In genomic region chr6:35919827-35920751, GRCh38 we compare ENCODE assay signal across 1 cellular context.
A peak's percentile ranks its signal among the peaks of the same experiment; 100 is the strongest.
TF ChIP-seq lines count a peak whose summit lies in the region.

No MANE protein-coding gene starts in this region.

TF ChIP-seq in HepG2, 621 proteins besides CTCF, POLR2A, EP300 and RAD21 (continued from another document):
- TF ChIP-seq ZNF704 (CRISPR knock-in tag; IDR thresholded peaks at IDR 0.05; ENCODE audit: borderline replicate concordance) (no peak), ZFP91 (CRISPR knock-in tag; IDR thresholded peaks at IDR 0.05; ENCODE audit: borderline replicate concordance) (no peak), ZEB1 (IDR thresholded peaks at IDR 0.05; ENCODE audit: insufficient replicate concordance, low read depth) (no peak), ZSCAN20 (CRISPR knock-in tag; IDR thresholded peaks at IDR 0.05; ENCODE audit: borderline replicate concordance) (0 out of 2 replicates have a peak, but pooled peaks have one; percentile 64), ZNF605 (CRISPR knock-in tag; IDR thresholded peaks at IDR 0.05) (no peak)
- TF ChIP-seq, protein P1, sequence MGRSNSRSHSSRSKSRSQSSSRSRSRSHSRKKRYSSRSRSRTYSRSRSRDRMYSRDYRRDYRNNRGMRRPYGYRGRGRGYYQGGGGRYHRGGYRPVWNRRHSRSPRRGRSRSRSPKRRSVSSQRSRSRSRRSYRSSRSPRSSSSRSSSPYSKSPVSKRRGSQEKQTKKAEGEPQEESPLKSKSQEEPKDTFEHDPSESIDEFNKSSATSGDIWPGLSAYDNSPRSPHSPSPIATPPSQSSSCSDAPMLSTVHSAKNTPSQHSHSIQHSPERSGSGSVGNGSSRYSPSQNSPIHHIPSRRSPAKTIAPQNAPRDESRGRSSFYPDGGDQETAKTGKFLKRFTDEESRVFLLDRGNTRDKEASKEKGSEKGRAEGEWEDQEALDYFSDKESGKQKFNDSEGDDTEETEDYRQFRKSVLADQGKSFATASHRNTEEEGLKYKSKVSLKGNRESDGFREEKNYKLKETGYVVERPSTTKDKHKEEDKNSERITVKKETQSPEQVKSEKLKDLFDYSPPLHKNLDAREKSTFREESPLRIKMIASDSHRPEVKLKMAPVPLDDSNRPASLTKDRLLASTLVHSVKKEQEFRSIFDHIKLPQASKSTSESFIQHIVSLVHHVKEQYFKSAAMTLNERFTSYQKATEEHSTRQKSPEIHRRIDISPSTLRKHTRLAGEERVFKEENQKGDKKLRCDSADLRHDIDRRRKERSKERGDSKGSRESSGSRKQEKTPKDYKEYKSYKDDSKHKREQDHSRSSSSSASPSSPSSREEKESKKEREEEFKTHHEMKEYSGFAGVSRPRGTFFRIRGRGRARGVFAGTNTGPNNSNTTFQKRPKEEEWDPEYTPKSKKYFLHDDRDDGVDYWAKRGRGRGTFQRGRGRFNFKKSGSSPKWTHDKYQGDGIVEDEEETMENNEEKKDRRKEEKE (IDR thresholded peaks at IDR 0.05): no peak
- TF ChIP-seq, protein P2, sequence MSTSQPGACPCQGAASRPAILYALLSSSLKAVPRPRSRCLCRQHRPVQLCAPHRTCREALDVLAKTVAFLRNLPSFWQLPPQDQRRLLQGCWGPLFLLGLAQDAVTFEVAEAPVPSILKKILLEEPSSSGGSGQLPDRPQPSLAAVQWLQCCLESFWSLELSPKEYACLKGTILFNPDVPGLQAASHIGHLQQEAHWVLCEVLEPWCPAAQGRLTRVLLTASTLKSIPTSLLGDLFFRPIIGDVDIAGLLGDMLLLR (CRISPR knock-in tag; IDR thresholded peaks at IDR 0.05): no peak; the same call in 1 of the 2 replicates
